ENCODE assay signal across 9 cellular contexts in genomic region chr19:8571006-8571411, GRCh38. TPM values are rescaled to one million over a fixed set of nuclear protein-coding genes. Genes with fewer than 3 reads are reported as not detected.
DNase-seq lines count a peak whose midpoint lies in the region; ATAC-seq and TF ChIP-seq lines count a peak whose summit lies in the region.
"Had no signal": no experiment of that assay in that cellular context is flagged by ENCODE, and none has a peak within 500 bp of the region (broad histone marks: within the 10 kb centered on the region; RNA-seq: fewer than 3 reads in every experiment).

No MANE protein-coding gene starts in this region.

- peaks cover 40 to 67% (median 62%) of the 10 kb centered on the region in 3 donors for H3K4me1 Mint-ChIP-seq in naive B cell

- H3K36me3 Mint-ChIP-seq in naive B cell = no peaks in the 10 kb centered on the region

- 25 to 29% methylated on average over 4 to 5 of the region's 5 CpGs for WGBS in lower leg skin, 2 donors

- no peak for TF ChIP-seq POLR2A in lower leg skin (IDR thresholded peaks at IDR 0.05)

- no peak overlapping the region for H3K4me3 ChIP-seq in lower leg skin (ENCODE audit: low read depth, poor library complexity, severe bottlenecking)
- H3K4me3 ChIP-seq: cardiac muscle cell had no signal

- no peaks in the 10 kb centered on the region for H3K27me3 Mint-ChIP-seq in naive B cell

- intact Hi-C loops in lower leg skin (cut with DNase I; ENCODE audit: low total_unique reads) = loop anchor here (5.0 kb wide), 1 partner anchor 154 kb away; no protein-coding TSS in a partner anchor

- peaks cover 0 to 4% (median 0%) of the 10 kb centered on the region in 7 donors for H3K9me3 Mint-ChIP-seq in naive B cell

- H3K4me3 Mint-ChIP-seq in naive B cell = peak overlapping the region in 4 of 8 donors; percentile 20 to 74 (median 48)

- ATAC-seq in SK-N-SH treated with all-trans-retinoic acid at 6 μM for 48 hours (peak; percentile 69), naive B cell (ENCODE audit: low read depth in 2 of 2) (peak; percentile 27 to 38)

- H3K27ac Mint-ChIP-seq in naive B cell = peak overlapping the region in 3 of 6 donors; percentile 47 to 82 (median 65)

- TF ChIP-seq CTCF in lower leg skin (IDR thresholded peaks at IDR 0.05) = no peak

- DNase-seq in GM03348 (ENCODE audit: low spot score) (peak; percentile 77), amniotic stem cell (lab: John Stamatoyannopoulos, UW) (peak; percentile 28), naive B cell (no peak), lower leg skin (ENCODE audit: low spot score in 2 of 2) (no peak), OCI-M2 (lab: John Stamatoyannopoulos, UW; ENCODE audit: unreplicated experiment) (no peak), NCI-H2171 (lab: John Stamatoyannopoulos, UW) (no peak), SW480 (ENCODE audit: low spot score) (no peak)

TF ChIP-seq in SK-N-SH treated with all-trans-retinoic acid at 6 μM for 48 hours, 23 proteins besides CTCF, POLR2A, EP300 and RAD21:
- TF ChIP-seq CSRNP3 (CRISPR knock-in tag; IDR thresholded peaks at IDR 0.05) = no peak
- TF ChIP-seq ZNF8 (CRISPR knock-in tag; IDR thresholded peaks at IDR 0.05) = no peak
- no peak for TF ChIP-seq CREB5 (CRISPR knock-in tag; IDR thresholded peaks at IDR 0.05; ENCODE audit: low read depth)
- no peak for TF ChIP-seq ZNF565 (CRISPR knock-in tag; conservative IDR thresholded peaks at IDR 0.05; ENCODE audit: low read depth)

RNA-seq across cellular contexts. Expression of gene MYO1F, which starts 6.2 kb away (rescaled TPM):
- polyA plus RNA-seq in naive B cell (ENCODE audit: low read depth in 6 of 6) = 10 to 100 TPM in 3 of 6 donors, 1 to 10 TPM in 3; 7.2 to 24.4 (median 9.6) TPM
- total RNA-seq in lower leg skin = 1 to 10 TPM; 2.2 to 6.3 (median 3.2) TPM

RNA-seq across cellular contexts. Expression of gene ADAMTS10, which starts 39.5 kb away (rescaled TPM):
- polyA plus RNA-seq in naive B cell (ENCODE audit: low read depth in 6 of 6) = under 1 TPM in 1 of 6 donors, not detected in 5; 0.31 TPM
- 10 to 100 TPM in 2 of 4 donors, 1 to 10 TPM in 2; 6.1 to 21.3 (median 14.1) TPM for total RNA-seq in lower leg skin

RNA-seq across cellular contexts. Expression of gene ZNF414, which starts 57.0 kb away (rescaled TPM):
- 10 to 100 TPM in 4 of 6 donors, 1 to 10 TPM in 2; 7.4 to 25.5 (median 11.7) TPM for polyA plus RNA-seq in naive B cell (ENCODE audit: low read depth in 6 of 6)
- total RNA-seq in lower leg skin = 10 to 100 TPM; 14.8 to 42.2 (median 18.8) TPM

RNA-seq across cellular contexts. Expression of gene NFILZ, which starts 59.4 kb away (rescaled TPM):
- not detected for polyA plus RNA-seq in naive B cell (ENCODE audit: low read depth in 6 of 6)
- not detected for total RNA-seq in lower leg skin
- total RNA-seq: cardiac muscle cell had no signal
- polyA plus RNA-seq: cardiac muscle cell had no signal

Comparison
In these comparisons a context has a peak if more than half of its experiments do, and no peak if none do; other contexts are left out.
1. DNase-seq: peak in GM03348 (single experiment) and amniotic stem cell (single experiment); none in naive B cell (single experiment), lower leg skin (0 of 2), OCI-M2 (single experiment), NCI-H2171 (single experiment) and SW480 (single experiment).